13 cellular contexts compared by ENCODE assay signal in genomic region chr2:239315308-239315707, GRCh38.
A peak's percentile ranks its signal among the peaks of the same experiment; 100 is the strongest.
DNase-seq lines count a peak whose midpoint lies in the region; ATAC-seq and TF ChIP-seq lines count a peak whose summit lies in the region.
"Had no signal": no experiment of that assay in that cellular context is flagged by ENCODE, and none has a peak within 500 bp of the region (broad histone marks: within the 10 kb centered on the region; RNA-seq: fewer than 3 reads in every experiment).

No MANE protein-coding gene starts in this region.

- no peak overlapping the region for H3K4me2 ChIP-seq in neural progenitor cell

- in situ Hi-C loops in ACHN (cut with HindIII; ENCODE audit: low pct_ligation_motif_present, low pct_unique_long_range_greater_than_20kb, low sequenced_read_pairs), result no loop called here

- TF ChIP-seq POLR2A in esophagus squamous epithelium (IDR thresholded peaks at IDR 0.05), result no peak

- H3F3A ChIP-seq in neural progenitor cell (ENCODE audit: low read depth), result peaks cover 6% of the 10 kb centered on the region

- H3K27ac Mint-ChIP-seq in T-cell (peak overlapping the region; percentile 17 to 66), neural progenitor cell (no peak overlapping the region)
- peak overlapping the region in 8 of 9 donors; percentile 18 to 100 (median 70) for H3K27ac Mint-ChIP-seq in naive thymus-derived CD4-positive, alpha-beta T cell

- no peaks in the 10 kb centered on the region for H3K9me3 ChIP-seq in naive thymus-derived CD4-positive, alpha-beta T cell (ENCODE audit: control insufficient read depth in 2 of 3, low read length in 3 of 3)
- H3K9me3 ChIP-seq in esophagus squamous epithelium (no peaks in the 10 kb centered on the region), neural progenitor cell (ENCODE audit: low read depth) (no peaks in the 10 kb centered on the region), BE2C (no peaks in the 10 kb centered on the region)
- H3K9me3 ChIP-seq: tibial artery had no signal

- H2AFZ ChIP-seq in neural progenitor cell (replicated peaks), result no peak overlapping the region

- no peak for TF ChIP-seq CTCF in esophagus squamous epithelium (IDR thresholded peaks at IDR 0.05)
- TF ChIP-seq CTCF in neural progenitor cell (IDR thresholded peaks at IDR 0.05), result no peak
- TF ChIP-seq CTCF in BE2C (IDR thresholded peaks at IDR 0.05; ENCODE audit: low read depth, low read length), result no peak

- H3K79me2 ChIP-seq in neural progenitor cell (ENCODE audit: low read depth), result peaks cover 90% of the 10 kb centered on the region

- intact Hi-C loops in cardiac septum (cut with DNase I) (no loop called here), left ventricle myocardium superior (cut with micrococcal nuclease) (loop anchor here (5.0 kb wide), 1 partner anchor 87 kb away; the partner anchor contains the start of gene HDAC4), esophagus squamous epithelium (cut with DNase I) (no loop called here)
- intact Hi-C loops in naive thymus-derived CD4-positive, alpha-beta T cell (cut with micrococcal nuclease), result no loop called here

- no peak for ATAC-seq in left ventricle myocardium superior
- ATAC-seq in T-cell (replicated peaks in 1 of 4), result no peak
- ATAC-seq in naive thymus-derived CD4-positive, alpha-beta T cell, result no peak
- ATAC-seq: foreskin keratinocyte had no signal

- H4K20me1 ChIP-seq in neural progenitor cell (ENCODE audit: low read depth), result peaks cover 45% of the 10 kb centered on the region

- peaks cover 0 to 8% (median 0%) of the 10 kb centered on the region in 3 donors for H3K9me3 Mint-ChIP-seq in T-cell
- H3K9me3 Mint-ChIP-seq in naive thymus-derived CD4-positive, alpha-beta T cell, result peaks cover 0 to 3% (median 0%) of the 10 kb centered on the region in 11 donors
- peaks cover 28% of the 10 kb centered on the region for H3K9me3 Mint-ChIP-seq in neural progenitor cell

- H3K27ac ChIP-seq in naive thymus-derived CD4-positive, alpha-beta T cell (ENCODE audit: low read depth, low read length), result no peak overlapping the region
- no peak overlapping the region for H3K27ac ChIP-seq in esophagus squamous epithelium
- H3K27ac ChIP-seq in neural progenitor cell, result no peak overlapping the region
- H3K27ac ChIP-seq: foreskin keratinocyte, tibial artery had no signal

- no peaks in the 10 kb centered on the region for H3K27me3 Mint-ChIP-seq in T-cell
- no peaks in the 10 kb centered on the region for H3K27me3 Mint-ChIP-seq in naive thymus-derived CD4-positive, alpha-beta T cell
- peaks cover 2% of the 10 kb centered on the region for H3K27me3 Mint-ChIP-seq in neural progenitor cell (ENCODE audit: insufficient read depth, low read depth)

- 80 to 88% methylated on average over 10 of the region's 10 CpGs for WGBS in esophagus squamous epithelium, 2 donors

- H3K4me3 Mint-ChIP-seq in T-cell (peak overlapping the region; percentile 25 to 43 (median 41)), neural progenitor cell (no peak overlapping the region)
- H3K4me3 Mint-ChIP-seq in naive thymus-derived CD4-positive, alpha-beta T cell, result peak overlapping the region in 1 of 10 donors; percentile 21

- H3K27me3 ChIP-seq in naive thymus-derived CD4-positive, alpha-beta T cell (ENCODE audit: control insufficient read depth in 2 of 2, insufficient read depth in 2 of 2, low read length in 2 of 2), result no peaks in the 10 kb centered on the region
- H3K27me3 ChIP-seq in esophagus squamous epithelium, result no peaks in the 10 kb centered on the region
- no peaks in the 10 kb centered on the region for H3K27me3 ChIP-seq in neural progenitor cell
- no peaks in the 10 kb centered on the region for H3K27me3 ChIP-seq in BE2C
- H3K27me3 ChIP-seq: foreskin keratinocyte, tibial artery had no signal

- H3K4me3 ChIP-seq in naive thymus-derived CD4-positive, alpha-beta T cell (ENCODE audit: low read length), result no peak overlapping the region
- H3K4me3 ChIP-seq in esophagus squamous epithelium (no peak overlapping the region), neural progenitor cell (no peak overlapping the region), BE2C (ENCODE audit: low read depth, low read length) (no peak overlapping the region)
- H3K4me3 ChIP-seq: tibial artery had no signal

- peaks cover 0 to 4% (median 0%) of the 10 kb centered on the region in 3 experiments for H3K36me3 ChIP-seq in naive thymus-derived CD4-positive, alpha-beta T cell (ENCODE audit: control insufficient read depth in 2 of 3, insufficient read depth in 3 of 3, low read length in 3 of 3)
- H3K36me3 ChIP-seq in esophagus squamous epithelium, result peaks cover 0 to 10% (median 0%) of the 10 kb centered on the region in 3 donors
- H3K36me3 ChIP-seq in neural progenitor cell, result no peaks in the 10 kb centered on the region
- peaks cover 3% of the 10 kb centered on the region; the same call in 1 of the 2 replicates for H3K36me3 ChIP-seq in BE2C
- H3K36me3 ChIP-seq: tibial artery had no signal

- H3K36me3 Mint-ChIP-seq in T-cell (peaks cover 7% of the 10 kb centered on the region), neural progenitor cell (peaks cover 41% of the 10 kb centered on the region)
- peaks cover 6 to 28% (median 9%) of the 10 kb centered on the region in 5 donors for H3K36me3 Mint-ChIP-seq in naive thymus-derived CD4-positive, alpha-beta T cell

- no peak overlapping the region for H3K9ac ChIP-seq in neural progenitor cell

- POLR2A ChIA-PET in T-cell (lab: Charles Lee), result no interaction called here
- POLR2A ChIA-PET in naive thymus-derived CD4-positive, alpha-beta T cell (lab: Charles Lee), result no interaction called here

- CTCF ChIA-PET in T-cell (lab: Charles Lee), result interaction anchor here in 1 of 2 donors (1.0 kb wide), 1 partner anchor 48 kb away, joined by 5 read pairs; no protein-coding TSS in a partner anchor
- CTCF ChIA-PET in naive thymus-derived CD4-positive, alpha-beta T cell (lab: Charles Lee), result interaction anchor here (1.5 kb wide), 1 partner anchor 54 kb away, joined by 3 read pairs; no protein-coding TSS in a partner anchor

- peaks cover 6 to 10% of the 10 kb centered on the region in 2 donors for H3K4me1 ChIP-seq in naive thymus-derived CD4-positive, alpha-beta T cell (ENCODE audit: control insufficient read depth in 2 of 2, insufficient read depth in 2 of 2, low read length in 2 of 2)
- H3K4me1 ChIP-seq in esophagus squamous epithelium (peaks cover 9 to 79% (median 15%) of the 10 kb centered on the region in 3 donors), neural progenitor cell (peaks cover 23% of the 10 kb centered on the region), BE2C (peaks cover 8% of the 10 kb centered on the region)
- H3K4me1 ChIP-seq: foreskin keratinocyte had no signal

- peak; percentile 5 for DNase-seq in cardiac septum (ENCODE audit: low spot score)
- no peak for DNase-seq in left ventricle myocardium superior
- peak in 1 of 34 experiments; percentile 12 for DNase-seq in T-cell
- DNase-seq in naive thymus-derived CD4-positive, alpha-beta T cell, result peak in 1 of 9 donors; percentile 1
- no peak for DNase-seq in esophagus squamous epithelium (lab: John Stamatoyannopoulos, UW)
- no peak for DNase-seq in neural progenitor cell (ENCODE audit: low spot score)
- no peak for DNase-seq in BE2C
- DNase-seq in ACHN, result no peak
- DNase-seq: activated CD4-positive, alpha-beta T cell treated with anti-CD3 and anti-CD28 coated beads for 1 hour; activated T-cell treated with anti-CD3 and anti-CD28 coated beads, Interleukin-2, amount 50 U/mL, for 48 hours; foreskin keratinocyte; SHP77 had no signal

- H3K4me1 Mint-ChIP-seq in T-cell (peaks cover 38 to 55% (median 38%) of the 10 kb centered on the region in 3 donors), neural progenitor cell (peaks cover 32% of the 10 kb centered on the region)
- peaks cover 18 to 66% (median 50%) of the 10 kb centered on the region in 7 donors for H3K4me1 Mint-ChIP-seq in naive thymus-derived CD4-positive, alpha-beta T cell
